9 cellular contexts compared by ENCODE assay signal in genomic region chr4:40199999-40200880, GRCh38. TPM values are rescaled to one million over a fixed set of nuclear protein-coding genes. Genes with fewer than 3 reads are reported as not detected.
DNase-seq lines count a peak whose midpoint lies in the region; ATAC-seq and TF ChIP-seq lines count a peak whose summit lies in the region.
"Had no signal": no experiment of that assay in that cellular context is flagged by ENCODE, and none has a peak within 500 bp of the region (broad histone marks: within the 10 kb centered on the region; RNA-seq: fewer than 3 reads in every experiment).

No MANE protein-coding gene starts in this region.

- H3K36me3 ChIP-seq in tibial nerve = no peaks in the 10 kb centered on the region

- no peaks in the 10 kb centered on the region for H3K27me3 Mint-ChIP-seq in WTC11 (ENCODE audit: low read depth)
- H3K27me3 Mint-ChIP-seq in effector memory CD8-positive, alpha-beta T cell = no peaks in the 10 kb centered on the region

- no peaks in the 10 kb centered on the region for H3K4me1 ChIP-seq in tibial nerve

- no peak for TF ChIP-seq EP300 in tibial nerve (IDR thresholded peaks at IDR 0.05)

- H3K9me3 ChIP-seq in tibial nerve = no peaks in the 10 kb centered on the region

- POLR2A ChIA-PET in WTC11 (lab: Charles Lee) = no interaction called here

- no peaks in the 10 kb centered on the region; the same call in 1 of the 2 replicates for H3K9me3 Mint-ChIP-seq in WTC11
- no peaks in the 10 kb centered on the region for H3K9me3 Mint-ChIP-seq in effector memory CD8-positive, alpha-beta T cell

- H3K4me3 Mint-ChIP-seq in WTC11 = no peak overlapping the region
- H3K4me3 Mint-ChIP-seq in effector memory CD8-positive, alpha-beta T cell = peak overlapping the region; percentile 98 to 99

- peak overlapping the region; percentile 86 for H3K27ac Mint-ChIP-seq in WTC11
- peak overlapping the region; percentile 99 to 100 for H3K27ac Mint-ChIP-seq in effector memory CD8-positive, alpha-beta T cell

- CTCF ChIA-PET in WTC11 (lab: Charles Lee) = interaction anchor here (1.1 to 1.4 kb wide), 2 partner anchors 49 to 117 kb away, joined by 3 read pairs; no protein-coding TSS in a partner anchor

- ATAC-seq in GM19372 (IDR thresholded peaks at IDR 0.05; ENCODE audit: low read depth, unreplicated experiment) (peak; percentile 46), HG03457 (IDR thresholded peaks at IDR 0.05; ENCODE audit: unreplicated experiment) (peak; percentile 43), WTC11 (no peak)
- peak; percentile 60 for ATAC-seq in effector memory CD8-positive, alpha-beta T cell (replicated peaks)

- TF ChIP-seq CTCF in WTC11 (IDR thresholded peaks at IDR 0.05) (no peak), tibial nerve (IDR thresholded peaks at IDR 0.05) (no peak)

- no peaks in the 10 kb centered on the region for H3K27me3 ChIP-seq in tibial nerve

- H3K4me1 Mint-ChIP-seq in WTC11 = peaks cover 62% of the 10 kb centered on the region
- H3K4me1 Mint-ChIP-seq in effector memory CD8-positive, alpha-beta T cell (ENCODE audit: low read depth in 2 of 2) = peaks cover 61 to 65% of the 10 kb centered on the region in 2 donors

- H3K27ac ChIP-seq in tibial nerve = peak overlapping the region in 2 of 4 donors; percentile 22 to 78

- DNase-seq in Ammon's horn (ENCODE audit: low spot score) = peak; percentile 37
- DNase-seq in WTC11 (ENCODE audit: low spot score) = no peak
- DNase-seq in effector memory CD8-positive, alpha-beta T cell = peak; percentile 56 to 59 (median 59)
- peak; percentile 55 for DNase-seq in stimulated activated CD8-positive, alpha-beta memory T cell treated with anti-CD3 and anti-CD28 coated beads, Interleukin-7, amount 100 ng/mL, for 24 hours (ENCODE audit: low read depth)
- no peak for DNase-seq in NCI-H2081 (lab: John Stamatoyannopoulos, UW)
- no peak for DNase-seq in tibial nerve (ENCODE audit: low spot score in 2 of 2)

- peak overlapping the region in 2 of 4 donors; percentile 12 to 37 for H3K4me3 ChIP-seq in tibial nerve

- WGBS in tibial nerve, 2 donors = 70 to 74% methylated on average over 15 of the region's 15 CpGs

- TF ChIP-seq POLR2A in tibial nerve (IDR thresholded peaks at IDR 0.05) = no peak

- no peaks in the 10 kb centered on the region for H3K36me3 Mint-ChIP-seq in WTC11
- H3K36me3 Mint-ChIP-seq in effector memory CD8-positive, alpha-beta T cell (ENCODE audit: insufficient read depth) = peaks cover 79% of the 10 kb centered on the region

TF ChIP-seq in WTC11, 78 proteins besides CTCF, POLR2A, EP300 and RAD21:
- TF ChIP-seq FOXK1 (CRISPR knock-in tag; IDR thresholded peaks at IDR 0.05) = no peak
- TF ChIP-seq ZNF317 (CRISPR knock-in tag; IDR thresholded peaks at IDR 0.05; ENCODE audit: borderline replicate concordance, low read depth) = no peak
- no peak for TF ChIP-seq ERG (CRISPR knock-in tag; IDR thresholded peaks at IDR 0.05)
- TF ChIP-seq GABPB1 (CRISPR knock-in tag; IDR thresholded peaks at IDR 0.05) = no peak
- no peak for TF ChIP-seq OVOL2 (CRISPR knock-in tag; IDR thresholded peaks at IDR 0.05; ENCODE audit: borderline replicate concordance)
- no peak for TF ChIP-seq SP1 (CRISPR knock-in tag; conservative IDR thresholded peaks at IDR 0.05)
- TF ChIP-seq FOXP4 (CRISPR knock-in tag; IDR thresholded peaks at IDR 0.05) = no peak
- TF ChIP-seq ZSCAN18 (CRISPR knock-in tag; IDR thresholded peaks at IDR 0.05) = no peak
- no peak for TF ChIP-seq ZBTB21 (CRISPR knock-in tag; IDR thresholded peaks at IDR 0.05; ENCODE audit: borderline replicate concordance)
- no peak for TF ChIP-seq ZNF219 (CRISPR knock-in tag; IDR thresholded peaks at IDR 0.05; ENCODE audit: borderline replicate concordance)
- TF ChIP-seq KAT7 (CRISPR knock-in tag; IDR thresholded peaks at IDR 0.05; ENCODE audit: borderline replicate concordance) = no peak
- TF ChIP-seq FOXJ3 (CRISPR knock-in tag; IDR thresholded peaks at IDR 0.05; ENCODE audit: borderline replicate concordance) = no peak
- TF ChIP-seq NFE2L1 (CRISPR knock-in tag; IDR thresholded peaks at IDR 0.05) = no peak

RNA-seq across cellular contexts. Expression of gene RHOH, which starts 3.4 kb away (rescaled TPM):
- total RNA-seq in WTC11 (2021) (3.9 to 8.7 TPM (median 7.4 TPM) in 3 replicates), tibial nerve (1 to 10 TPM in 2 of 4 donors, under 1 TPM in 2; 0.30 to 2.2 (median 1.0) TPM)
- total RNA-seq: fibroblast of lung had no signal

Comparison
In these comparisons a context has a peak if more than half of its experiments do, and no peak if none do; other contexts are left out.
1. DNase-seq: peak in Ammon's horn (single experiment), effector memory CD8-positive, alpha-beta T cell (3 of 3) and stimulated activated CD8-positive, alpha-beta memory T cell treated with anti-CD3 and anti-CD28 coated beads, Interleukin-7, amount 100 ng/mL, for 24 hours (single experiment); none in WTC11 (single experiment), NCI-H2081 (0 of 2) and tibial nerve (0 of 2).